ENCODE assay signal across 23 cellular contexts in the genomic region with DNA sequence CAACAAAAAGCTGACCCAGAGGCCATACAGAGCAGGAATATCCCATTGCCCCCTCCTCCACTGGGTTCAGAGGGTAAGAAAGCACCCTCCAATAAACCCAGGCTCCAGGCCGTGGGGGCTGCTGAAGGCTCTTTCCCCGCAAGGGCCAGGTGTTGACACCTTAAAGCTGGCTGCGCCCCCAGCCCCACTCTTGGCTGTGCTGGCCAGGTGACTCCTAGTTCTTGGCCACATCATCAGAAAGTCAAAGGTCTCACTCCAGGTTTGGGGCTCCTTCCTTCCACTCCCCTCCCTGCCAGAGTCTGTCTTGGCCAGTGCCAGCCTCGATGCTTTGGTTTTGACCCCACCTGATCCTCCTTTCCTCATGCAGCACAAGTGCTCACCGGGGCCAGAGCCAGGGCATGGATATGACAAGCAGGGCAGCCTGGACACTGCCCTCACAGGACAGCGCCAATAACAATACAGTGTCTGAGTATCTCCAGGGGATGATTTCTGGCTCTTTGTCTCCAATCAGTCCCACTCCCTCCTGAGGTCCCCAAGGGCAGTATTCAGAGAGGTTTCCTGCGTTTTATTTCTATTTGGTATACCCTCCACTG. TPM values are rescaled to one million over a fixed set of nuclear protein-coding genes. Genes with fewer than 3 reads are reported as not detected.
DNase-seq lines count a peak whose midpoint lies in the region; ATAC-seq, FAIRE-seq and TF ChIP-seq lines count a peak whose summit lies in the region.
"Had no signal": no experiment of that assay in that cellular context is flagged by ENCODE, and none has a peak within 500 bp of the region (broad histone marks: within the 10 kb centered on the region; RNA-seq: fewer than 3 reads in every experiment).

No MANE protein-coding gene starts in this region.

- H3K36me3 Mint-ChIP-seq in CD4-positive, alpha-beta memory T cell: peaks cover 9 to 28% of the 10 kb centered on the region in 2 donors
- peaks cover 19% of the 10 kb centered on the region for H3K36me3 Mint-ChIP-seq in activated T-helper 2 cell treated with anti-CD3 and anti-CD28 coated beads, Interferon-gamma antibody, Interleukin-2, Interleukin-4, amounts not matched to agents 10 μg/mL and 5 μg/mL and 100 μg/mL, durations not matched to agents 14 hours and 24 hours and 36 hours (ENCODE audit: low read depth)

- no peaks in the 10 kb centered on the region for H3K9me3 Mint-ChIP-seq in CD4-positive, alpha-beta memory T cell
- no peaks in the 10 kb centered on the region for H3K9me3 Mint-ChIP-seq in activated T-helper 2 cell treated with anti-CD3 and anti-CD28 coated beads, Interferon-gamma antibody, Interleukin-2, Interleukin-4, amounts not matched to agents 10 μg/mL and 5 μg/mL and 100 μg/mL, durations not matched to agents 14 hours and 24 hours and 36 hours
- H3K9me3 Mint-ChIP-seq: activated T-helper 1 cell treated with anti-CD3 and anti-CD28 coated beads, Interleukin-12 subunit alpha, Interleukin-12 subunit beta, Interleukin-2, Interleukin-4 antibody, amounts not matched to agents 30 ng/mL and 10 ng/mL and 1 ng/mL, durations not matched to agents 14 hours and 24 hours and 36 hours had no signal

- H3K27me3 Mint-ChIP-seq in CD4-positive, alpha-beta memory T cell: no peaks in the 10 kb centered on the region
- H3K27me3 Mint-ChIP-seq in activated T-helper 2 cell treated with anti-CD3 and anti-CD28 coated beads, Interferon-gamma antibody, Interleukin-2, Interleukin-4, amounts not matched to agents 10 μg/mL and 5 μg/mL and 100 μg/mL, durations not matched to agents 14 hours and 24 hours and 36 hours (ENCODE audit: low read depth): no peaks in the 10 kb centered on the region

- POLR2A ChIA-PET in CD4-positive, alpha-beta memory T cell (lab: Charles Lee; ENCODE audit: partially characterized antibody): no interaction called here
- POLR2A ChIA-PET in RWPE1 (lab: Yijun Ruan, JAX; ENCODE audit: low non-redundant PET): no interaction called here

- peak; percentile 17 for ATAC-seq in left ventricle myocardium superior
- peak in 3 of 4 donors; percentile 3 to 9 (median 8) for ATAC-seq in pancreas

- no peaks in the 10 kb centered on the region for H3K9me3 ChIP-seq in CD4-positive, alpha-beta memory T cell (ENCODE audit: control insufficient read depth in 1 of 2, low read length in 2 of 2)
- H3K9me3 ChIP-seq in pancreas: no peaks in the 10 kb centered on the region
- H3K9me3 ChIP-seq: SJCRH30 had no signal

- CTCF ChIA-PET in CD4-positive, alpha-beta memory T cell (lab: Charles Lee; ENCODE audit: partially characterized antibody): interaction anchor here (1.9 kb wide), 1 partner anchor 19 kb away, joined by 6 read pairs; no protein-coding TSS in a partner anchor
- CTCF ChIA-PET in RWPE1 (lab: Yijun Ruan, JAX): no interaction called here

- intact Hi-C loops in CD4-positive, alpha-beta memory T cell (cut with micrococcal nuclease): no loop called here
- intact Hi-C loops in left ventricle myocardium superior (cut with micrococcal nuclease) (no loop called here), pancreas (cut with DNase I) (no loop called here)
- intact Hi-C loops in activated T-helper 2 cell treated with anti-CD3 and anti-CD28 coated beads, Interferon-gamma antibody, Interleukin-2, Interleukin-4, amounts not matched to agents 10 μg/mL and 5 μg/mL and 100 μg/mL, durations not matched to agents 14 hours and 24 hours and 36 hours (cut with micrococcal nuclease): no loop called here

- no peak overlapping the region for H3K4me3 ChIP-seq in CD4-positive, alpha-beta memory T cell (ENCODE audit: low read length in 2 of 2)
- H3K4me3 ChIP-seq in pancreas (no peak overlapping the region), foreskin fibroblast (ENCODE audit: low read depth in 1 of 2, low read length in 2 of 2) (no peak overlapping the region)
- H3K4me3 ChIP-seq: SJCRH30 had no signal

- TF ChIP-seq CTCF in RWPE1 (conservative IDR thresholded peaks at IDR 0.05; ENCODE audit: low read depth) (no peak), pancreas (IDR thresholded peaks at IDR 0.05) (no peak), foreskin fibroblast (IDR thresholded peaks at IDR 0.05; ENCODE audit: low read depth, low read length) (no peak)

- H3K4me1 Mint-ChIP-seq in CD4-positive, alpha-beta memory T cell: peaks cover 0 to 10% (median 4%) of the 10 kb centered on the region in 4 donors
- no peaks in the 10 kb centered on the region for H3K4me1 Mint-ChIP-seq in activated T-helper 2 cell treated with anti-CD3 and anti-CD28 coated beads, Interferon-gamma antibody, Interleukin-2, Interleukin-4, amounts not matched to agents 10 μg/mL and 5 μg/mL and 100 μg/mL, durations not matched to agents 14 hours and 24 hours and 36 hours (ENCODE audit: low read depth)

- H3K27ac ChIP-seq in CD4-positive, alpha-beta memory T cell (ENCODE audit: low read depth, low read length): no peak overlapping the region
- H3K27ac ChIP-seq in RWPE1 (peak overlapping the region; percentile 31), pancreas (no peak overlapping the region)

- peak overlapping the region in 5 of 7 donors; percentile 24 to 75 (median 54) for H3K27ac Mint-ChIP-seq in CD4-positive, alpha-beta memory T cell
- H3K27ac Mint-ChIP-seq in activated T-helper 2 cell treated with anti-CD3 and anti-CD28 coated beads, Interferon-gamma antibody, Interleukin-2, Interleukin-4, amounts not matched to agents 10 μg/mL and 5 μg/mL and 100 μg/mL, durations not matched to agents 14 hours and 24 hours and 36 hours: no peak overlapping the region
- H3K27ac Mint-ChIP-seq: activated T-helper 1 cell treated with anti-CD3 and anti-CD28 coated beads, Interleukin-12 subunit alpha, Interleukin-12 subunit beta, Interleukin-2, Interleukin-4 antibody, amounts not matched to agents 30 ng/mL and 10 ng/mL and 1 ng/mL, durations not matched to agents 14 hours and 24 hours and 36 hours had no signal

- 77% methylated on average over 7 of the region's 7 CpGs for WGBS in pancreas, 2 donors

- no peak overlapping the region for H3K4me3 Mint-ChIP-seq in CD4-positive, alpha-beta memory T cell
- no peak overlapping the region for H3K4me3 Mint-ChIP-seq in activated T-helper 2 cell treated with anti-CD3 and anti-CD28 coated beads, Interferon-gamma antibody, Interleukin-2, Interleukin-4, amounts not matched to agents 10 μg/mL and 5 μg/mL and 100 μg/mL, durations not matched to agents 14 hours and 24 hours and 36 hours (ENCODE audit: low read depth)
- H3K4me3 Mint-ChIP-seq: activated T-helper 1 cell treated with anti-CD3 and anti-CD28 coated beads, Interleukin-12 subunit alpha, Interleukin-12 subunit beta, Interleukin-2, Interleukin-4 antibody, amounts not matched to agents 30 ng/mL and 10 ng/mL and 1 ng/mL, durations not matched to agents 14 hours and 24 hours and 36 hours had no signal

- H3K4me1 ChIP-seq in CD4-positive, alpha-beta memory T cell (ENCODE audit: insufficient read depth, low read length): no peaks in the 10 kb centered on the region
- no peaks in the 10 kb centered on the region for H3K4me1 ChIP-seq in pancreas

- peaks cover 12% of the 10 kb centered on the region for H3K36me3 ChIP-seq in CD4-positive, alpha-beta memory T cell (ENCODE audit: insufficient read depth, low read length)
- H3K36me3 ChIP-seq in pancreas: peaks cover 0 to 33% (median 21%) of the 10 kb centered on the region in 3 donors

- no peaks in the 10 kb centered on the region for H3K27me3 ChIP-seq in CD4-positive, alpha-beta memory T cell (ENCODE audit: insufficient read depth, low read length)
- no peaks in the 10 kb centered on the region for H3K27me3 ChIP-seq in pancreas
- H3K27me3 ChIP-seq: SJCRH30 had no signal

- FAIRE-seq in pancreas (lab: Jason Lieb, UNC): no peak
- FAIRE-seq: endometrium had no signal

- no peak for DNase-seq in CD4-positive, alpha-beta memory T cell
- DNase-seq in RWPE1 (ENCODE audit: low spot score) (no peak), left ventricle myocardium superior (no peak), pancreas (no peak), foreskin fibroblast (no peak), NCI-H146 (lab: John Stamatoyannopoulos, UW) (no peak)
- no peak for DNase-seq in activated T-helper 2 cell treated with anti-CD3 and anti-CD28 coated beads, Interferon-gamma antibody, Interleukin-2, Interleukin-4, amounts not matched to agents 10 μg/mL and 5 μg/mL and 100 μg/mL, durations not matched to agents 14 hours and 24 hours and 36 hours (ENCODE audit: low spot score)
- DNase-seq: amygdala, cerebellar nuclear complex, left colon, NCI-H524 treated with DMSO at 0.1 percent for 48 hours, OCI-M1, substantia nigra had no signal

RNA-seq across cellular contexts. Expression of a gene that starts 8.2 kb away (rescaled TPM):
- total RNA-seq in CD4-positive, alpha-beta memory T cell: 1 to 10 TPM; 2.4 to 2.6 TPM
- polyA plus RNA-seq in CD4-positive, alpha-beta memory T cell: 1 to 10 TPM in 1 of 2 donors, not detected in 1; 2.3 TPM
- total RNA-seq in left ventricle myocardium superior (7.9 TPM), pancreas (10 to 100 TPM in 1 of 6 donors, 1 to 10 TPM in 5; 6.0 to 13.8 (median 7.4) TPM)
- 1 to 10 TPM; 5.8 to 7.8 TPM for polyA plus RNA-seq in pancreas
- 5.3 and 6.9 TPM in 2 replicates for total RNA-seq in activated T-helper 2 cell treated with anti-CD3 and anti-CD28 coated beads, Interferon-gamma antibody, Interleukin-2, Interleukin-4, amounts not matched to agents 10 μg/mL and 5 μg/mL and 100 μg/mL, durations not matched to agents 14 hours and 24 hours and 36 hours

RNA-seq across cellular contexts. Expression of a gene that starts 26.3 kb away (rescaled TPM):
- 10 to 100 TPM; 37.6 to 40.3 TPM for total RNA-seq in CD4-positive, alpha-beta memory T cell
- polyA plus RNA-seq in CD4-positive, alpha-beta memory T cell: 1 to 10 TPM; 7.3 to 9.7 TPM
- total RNA-seq in left ventricle myocardium superior (4.2 TPM), pancreas (10 to 100 TPM; 14.2 to 22.1 (median 17.4) TPM)
- 10 to 100 TPM; 15.7 to 19.0 TPM for polyA plus RNA-seq in pancreas
- total RNA-seq in activated T-helper 2 cell treated with anti-CD3 and anti-CD28 coated beads, Interferon-gamma antibody, Interleukin-2, Interleukin-4, amounts not matched to agents 10 μg/mL and 5 μg/mL and 100 μg/mL, durations not matched to agents 14 hours and 24 hours and 36 hours: 35.0 and 35.9 TPM in 2 replicates

RNA-seq across cellular contexts. Expression of a gene that starts 27.7 kb away (rescaled TPM):
- total RNA-seq in CD4-positive, alpha-beta memory T cell: under 1 TPM in 1 of 2 experiments, not detected in 1; 0.28 TPM
- not detected for polyA plus RNA-seq in CD4-positive, alpha-beta memory T cell
- total RNA-seq in left ventricle myocardium superior (38.1 TPM), pancreas (10 to 100 TPM in 2 of 6 donors, 1 to 10 TPM in 4; 5.2 to 21.5 (median 9.5) TPM)
- 10 to 100 TPM; 14.6 to 21.6 TPM for polyA plus RNA-seq in pancreas
- 0.23 and 0.50 TPM in 2 replicates for total RNA-seq in activated T-helper 2 cell treated with anti-CD3 and anti-CD28 coated beads, Interferon-gamma antibody, Interleukin-2, Interleukin-4, amounts not matched to agents 10 μg/mL and 5 μg/mL and 100 μg/mL, durations not matched to agents 14 hours and 24 hours and 36 hours
- total RNA-seq: HT-29 had no signal

RNA-seq across cellular contexts. Expression of a gene that starts 32.8 kb away (rescaled TPM):
- not detected for total RNA-seq in CD4-positive, alpha-beta memory T cell
- not detected for polyA plus RNA-seq in CD4-positive, alpha-beta memory T cell
- total RNA-seq in left ventricle myocardium superior (not detected), pancreas (not detected)
- not detected for polyA plus RNA-seq in pancreas
- not detected in 2 replicates for total RNA-seq in activated T-helper 2 cell treated with anti-CD3 and anti-CD28 coated beads, Interferon-gamma antibody, Interleukin-2, Interleukin-4, amounts not matched to agents 10 μg/mL and 5 μg/mL and 100 μg/mL, durations not matched to agents 14 hours and 24 hours and 36 hours
- total RNA-seq: activated T-helper 1 cell treated with anti-CD3 and anti-CD28 coated beads, Interleukin-12 subunit alpha, Interleukin-12 subunit beta, Interleukin-2, Interleukin-4 antibody, amounts not matched to agents 30 ng/mL and 10 ng/mL and 1 ng/mL, durations not matched to agents 14 hours and 24 hours and 36 hours; fibroblast of villous mesenchyme; HT-29; left colon; LHCN-M2; osteocyte; SJCRH30; skeletal muscle tissue; T-helper 2 cell treated with Interferon-gamma antibody and Interleukin-4, amounts not matched to agents 100 ng/mL and 5 ng/mL, for 36 hours had no signal
- polyA plus RNA-seq: BJ had no signal

RNA-seq across cellular contexts. Expression of a gene that starts 40.5 kb away (rescaled TPM):
- total RNA-seq in CD4-positive, alpha-beta memory T cell: 10 to 100 TPM; 27.8 to 28.7 TPM
- polyA plus RNA-seq in CD4-positive, alpha-beta memory T cell: 100 to 1,000 TPM in 1 of 2 donors, 10 to 100 TPM in 1; 67.8 to 125 TPM
- total RNA-seq in left ventricle myocardium superior (157 TPM), pancreas (10 to 100 TPM; 40.7 to 51.2 (median 42.5) TPM)
- 10 to 100 TPM; 28.3 to 41.0 TPM for polyA plus RNA-seq in pancreas
- total RNA-seq in activated T-helper 2 cell treated with anti-CD3 and anti-CD28 coated beads, Interferon-gamma antibody, Interleukin-2, Interleukin-4, amounts not matched to agents 10 μg/mL and 5 μg/mL and 100 μg/mL, durations not matched to agents 14 hours and 24 hours and 36 hours: 89.7 and 93.2 TPM in 2 replicates
